In genomic region chr10:103594326-103594725, GRCh38 we compare ENCODE assay signal across 17 cellular contexts.
DNase-seq lines count a peak whose midpoint lies in the region; ATAC-seq and TF ChIP-seq lines count a peak whose summit lies in the region.
"Had no signal": no experiment of that assay in that cellular context is flagged by ENCODE, and none has a peak within 500 bp of the region (broad histone marks: within the 10 kb centered on the region; RNA-seq: fewer than 3 reads in every experiment).

No MANE protein-coding gene starts in this region.

- H3K36me3 ChIP-seq in HCT116 (ENCODE audit: control insufficient read depth in 1 of 2, insufficient read depth in 2 of 2, low read length in 2 of 2), result no peaks in the 10 kb centered on the region
- H3K36me3 ChIP-seq: BLaER1 treated with 17β-estradiol and CSF1 and Interleukin-3, amounts not matched to agents 10 nM and 100 nM had no signal

- no peaks in the 10 kb centered on the region for H3K79me2 ChIP-seq in HCT116 (ENCODE audit: insufficient read depth, low read length)

- no peak overlapping the region for H3K4me2 ChIP-seq in HCT116 (ENCODE audit: low read length)
- H3K4me2 ChIP-seq: BLaER1 treated with 17β-estradiol and CSF1 and Interleukin-3, amounts not matched to agents 10 nM and 100 nM; GM23338 had no signal

- intact Hi-C loops in HCT116 (cut with micrococcal nuclease), result no loop called here

- no peaks in the 10 kb centered on the region for H3K36me3 Mint-ChIP-seq in activated T-cell treated with anti-CD3 and anti-CD28 coated beads, Interleukin-2, amount 50 U/mL, for 24 hours (ENCODE audit: low read depth)
- H3K36me3 Mint-ChIP-seq: CD8-positive, alpha-beta T cell had no signal

- no peak for TF ChIP-seq EP300 in Ishikawa (IDR thresholded peaks at IDR 0.05; ENCODE audit: borderline replicate concordance)

- H3K4me3 Mint-ChIP-seq in activated T-cell treated with anti-CD3 and anti-CD28 coated beads, Interleukin-2, amount 50 U/mL, for 24 hours, result no peak overlapping the region
- H3K4me3 Mint-ChIP-seq: CD8-positive, alpha-beta T cell; GM23338 had no signal

- POLR2A ChIA-PET in HCT116 (lab: Charles Lee) (no interaction called here), GM10248 (lab: Yijun Ruan, JAX) (no interaction called here)

- no peaks in the 10 kb centered on the region for H3K9me3 ChIP-seq in HCT116 (ENCODE audit: control insufficient read depth in 1 of 2, insufficient read depth in 1 of 2, low read depth in 1 of 2, low read length in 2 of 2)
- H3K9me3 ChIP-seq: BLaER1 treated with 17β-estradiol and CSF1 and Interleukin-3, amounts not matched to agents 10 nM and 100 nM had no signal

- H4K20me1 ChIP-seq in HCT116 (ENCODE audit: insufficient read depth), result no peaks in the 10 kb centered on the region

- peaks cover 0 to 5% of the 10 kb centered on the region in 2 experiments; a peak in 2 of 4 replicates for H3K4me1 ChIP-seq in HCT116 (ENCODE audit: control insufficient read depth in 1 of 2, insufficient read depth in 2 of 2, low read length in 2 of 2)

- H3K27ac ChIP-seq in HCT116 (ENCODE audit: low read depth, low read length), result no peak overlapping the region
- H3K27ac ChIP-seq: BLaER1 treated with 17β-estradiol and CSF1 and Interleukin-3, amounts not matched to agents 10 nM and 100 nM had no signal

- no peak for TF ChIP-seq CTCF in HCT116 (IDR thresholded peaks at IDR 0.05 in 2 of 3, conservative IDR thresholded peaks at IDR 0.05 in 1 of 3; ENCODE audit: borderline replicate concordance in 1 of 3, insufficient read depth in 1 of 3, low read depth in 2 of 3, low read length in 2 of 3)
- TF ChIP-seq CTCF in GM10248 (IDR thresholded peaks at IDR 0.05; ENCODE audit: control extremely low read depth, extremely low read depth, low read depth, missing control alignments), result no peak

- no peak overlapping the region for H3K4me3 ChIP-seq in HCT116 (replicated peaks in 1 of 2; ENCODE audit: low read depth in 1 of 2, low read length in 2 of 2)
- H3K4me3 ChIP-seq: BLaER1 treated with 17β-estradiol and CSF1 and Interleukin-3, amounts not matched to agents 10 nM and 100 nM; GM23338 had no signal

- H3K27me3 ChIP-seq in HCT116 (ENCODE audit: insufficient read depth, low read length), result no peaks in the 10 kb centered on the region
- H3K27me3 ChIP-seq: BLaER1 treated with 17β-estradiol and CSF1 and Interleukin-3, amounts not matched to agents 10 nM and 100 nM had no signal

- H2AFZ ChIP-seq in HCT116 (ENCODE audit: low read depth, low read length, poor library complexity, severe bottlenecking), result no peak overlapping the region
- H2AFZ ChIP-seq: GM23338 had no signal

- H3K9me3 Mint-ChIP-seq in activated T-cell treated with anti-CD3 and anti-CD28 coated beads, Interleukin-2, amount 50 U/mL, for 24 hours, result no peaks in the 10 kb centered on the region
- H3K9me3 Mint-ChIP-seq: CD8-positive, alpha-beta T cell; GM23338 had no signal

- H3K9ac ChIP-seq in HCT116 (ENCODE audit: low read length), result no peak overlapping the region
- H3K9ac ChIP-seq: BLaER1 treated with 17β-estradiol and CSF1 and Interleukin-3, amounts not matched to agents 10 nM and 100 nM had no signal

- H3K9me2 ChIP-seq in HCT116 (ENCODE audit: insufficient read depth), result no peaks in the 10 kb centered on the region

- no peak overlapping the region for H3K27ac Mint-ChIP-seq in activated T-cell treated with anti-CD3 and anti-CD28 coated beads, Interleukin-2, amount 50 U/mL, for 24 hours
- H3K27ac Mint-ChIP-seq: CD8-positive, alpha-beta T cell; GM23338 had no signal

- H3K4me1 Mint-ChIP-seq in activated T-cell treated with anti-CD3 and anti-CD28 coated beads, Interleukin-2, amount 50 U/mL, for 24 hours (ENCODE audit: low read depth), result no peaks in the 10 kb centered on the region

- no peaks in the 10 kb centered on the region for H3K27me3 Mint-ChIP-seq in activated T-cell treated with anti-CD3 and anti-CD28 coated beads, Interleukin-2, amount 50 U/mL, for 24 hours

- no peak for TF ChIP-seq POLR2A in HCT116 (IDR thresholded peaks at IDR 0.05; ENCODE audit: borderline replicate concordance, extremely low read depth, insufficient read depth, insufficient read length)

- TF ChIP-seq RAD21 in HCT116 (IDR thresholded peaks at IDR 0.05; ENCODE audit: low read depth) (no peak), Ishikawa (IDR thresholded peaks at IDR 0.05; ENCODE audit: low read depth) (no peak)

- CTCF ChIA-PET in HCT116 (lab: Charles Lee), result interaction anchor here (1.7 kb wide), 2 partner anchors 30 to 103 kb away, joined by 5 to 13 read pairs; no protein-coding TSS in a partner anchor
- CTCF ChIA-PET in GM10248 (lab: Yijun Ruan, JAX), result interaction anchor here (1.2 to 3.7 kb wide), 8 partner anchors 11 to 92 kb away, joined by 3 to 27 read pairs (median 5); no protein-coding TSS in a partner anchor

- no peak for ATAC-seq in HCT116
- ATAC-seq: CD8-positive, alpha-beta T cell; GM23338 had no signal

- DNase-seq in HCT116 (ENCODE audit: low read depth, low spot score) (no peak), kidney tubule cell (ENCODE audit: low spot score) (peak; percentile 50), renal cortical epithelial cell (ENCODE audit: low read depth) (peak; percentile 11), middle frontal gyrus (ENCODE audit: extremely low spot score, low spot score) (no peak), NAMALWA (ENCODE audit: low spot score) (no peak), GM10248 (ENCODE audit: extremely low spot score) (no peak)
- DNase-seq in activated T-cell treated with anti-CD3 and anti-CD28 coated beads, Interleukin-2, amount 50 U/mL, for 24 hours, result no peak
- DNase-seq: 8988T; Calu3; CD8-positive, alpha-beta T cell; DMS79 treated with DMSO at 0.1 percent for 48 hours; H7; IMR-90; KBM-7 had no signal

- RAD21 ChIA-PET in HCT116 (lab: Charles Lee; ENCODE audit: low non-redundant PET in 1 of 2, low total read pairs in 2 of 2, uncharacterized antibody in 2 of 2, unreplicated experiment in 2 of 2), result no interaction called here

- no TSS peak for BruUV-seq in HCT116 (replicated peaks; lab: Mats Ljungman, UMichigan)

TF ChIP-seq in HCT116, 20 proteins besides CTCF, POLR2A, EP300 and RAD21:
- no peak for TF ChIP-seq EZH2phosphoT487 (IDR thresholded peaks at IDR 0.05; ENCODE audit: borderline replicate concordance)
- no peak for TF ChIP-seq CEBPB (IDR thresholded peaks at IDR 0.05; ENCODE audit: low read depth)
- TF ChIP-seq SRF (IDR thresholded peaks at IDR 0.05; ENCODE audit: low read depth), result no peak
- TF ChIP-seq ZFX (IDR thresholded peaks at IDR 0.05), result 0 out of 2 replicates have a peak, but pooled peaks have one; percentile 4
- no peak for TF ChIP-seq SIN3A (IDR thresholded peaks at IDR 0.05; ENCODE audit: low read depth)
- TF ChIP-seq YY1 (IDR thresholded peaks at IDR 0.05; ENCODE audit: extremely low read depth, insufficient replicate concordance, low read depth, low read length), result no peak
- no peak for TF ChIP-seq ELF1 (IDR thresholded peaks at IDR 0.05; ENCODE audit: borderline replicate concordance, low read depth)

TF ChIP-seq in Ishikawa, 13 proteins besides CTCF, POLR2A, EP300 and RAD21:
- no peak for TF ChIP-seq ZBTB7A (IDR thresholded peaks at IDR 0.05; ENCODE audit: low read depth)
- TF ChIP-seq USF1 (IDR thresholded peaks at IDR 0.05), result no peak
- TF ChIP-seq MAX (IDR thresholded peaks at IDR 0.05), result no peak
- TF ChIP-seq FOXM1 (IDR thresholded peaks at IDR 0.05; ENCODE audit: borderline replicate concordance, low read depth), result no peak
- no peak for TF ChIP-seq CREB1 (IDR thresholded peaks at IDR 0.05; ENCODE audit: low read depth)
- TF ChIP-seq CEBPB (IDR thresholded peaks at IDR 0.05), result no peak
- peak; percentile 44; the same call in 1 of the 2 replicates for TF ChIP-seq REST (IDR thresholded peaks at IDR 0.05; ENCODE audit: low read depth)
- TF ChIP-seq YY1 (IDR thresholded peaks at IDR 0.05; ENCODE audit: low read depth), result no peak

Comparison
In these comparisons a context has a peak if more than half of its experiments do, and no peak if none do; other contexts are left out.
1. DNase-seq: peak in kidney tubule cell (single experiment) and renal cortical epithelial cell (single experiment); none in HCT116 (single experiment), middle frontal gyrus (single experiment), NAMALWA (single experiment), GM10248 (single experiment) and activated T-cell treated with anti-CD3 and anti-CD28 coated beads, Interleukin-2, amount 50 U/mL, for 24 hours (single experiment).